ENCODE assay signal across 14 cellular contexts in genomic region chr18:48826806-48827205, GRCh38.
A peak's percentile ranks its signal among the peaks of the same experiment; 100 is the strongest.
DNase-seq lines count a peak whose midpoint lies in the region; ATAC-seq and TF ChIP-seq lines count a peak whose summit lies in the region.
"Had no signal": no experiment of that assay in that cellular context is flagged by ENCODE, and none has a peak within 500 bp of the region (broad histone marks: within the 10 kb centered on the region; RNA-seq: fewer than 3 reads in every experiment).

No MANE protein-coding gene starts in this region.

- ATAC-seq in lower lobe of right lung, result no peak
- ATAC-seq in GM21717 (IDR thresholded peaks at IDR 0.05; ENCODE audit: unreplicated experiment), result no peak
- no peak for ATAC-seq in HG03097 (IDR thresholded peaks at IDR 0.05; ENCODE audit: low FRiP score, unreplicated experiment)
- ATAC-seq in GM18505 (IDR thresholded peaks at IDR 0.05; ENCODE audit: unreplicated experiment), result no peak
- ATAC-seq: CD8-positive, alpha-beta T cell; stimulated activated naive CD8-positive, alpha-beta T cell treated with anti-CD3 and anti-CD28 coated beads, Interleukin-15, amount 100 ng/mL, for 72 hours had no signal

- peaks cover 37% of the 10 kb centered on the region for H3F3A ChIP-seq in smooth muscle cell (ENCODE audit: low read depth)

- H3K36me3 ChIP-seq in lower lobe of right lung (no peaks in the 10 kb centered on the region), smooth muscle cell (ENCODE audit: low read depth) (peaks cover 2% of the 10 kb centered on the region)

- no peaks in the 10 kb centered on the region for H3K9me3 ChIP-seq in lower lobe of right lung
- H3K9me3 ChIP-seq in smooth muscle cell (replicated peaks; ENCODE audit: low read depth), result no peaks in the 10 kb centered on the region
- H3K9me3 ChIP-seq: gastroesophageal sphincter had no signal

- H3K4me1 ChIP-seq in lower lobe of right lung (peaks cover 56% of the 10 kb centered on the region), smooth muscle cell (ENCODE audit: low read depth) (peaks cover 56% of the 10 kb centered on the region)

- intact Hi-C loops in lower lobe of right lung (cut with DNase I), result no loop called here

- H3K27ac Mint-ChIP-seq in HFFc6, result peak overlapping the region; percentile 99
- H3K27ac Mint-ChIP-seq: activated naive CD8-positive, alpha-beta T cell treated with anti-CD3 and anti-CD28 coated beads, Interleukin-2, amount 10 ng/mL, durations not matched to agents 7 days and 5 days; stimulated activated naive CD8-positive, alpha-beta T cell treated with anti-CD3 and anti-CD28 coated beads, Interleukin-15, amount 100 ng/mL, for 72 hours had no signal

- no peak overlapping the region; the same call in none of the 2 replicates for H3K4me3 Mint-ChIP-seq in HFFc6
- H3K4me3 Mint-ChIP-seq: activated naive CD8-positive, alpha-beta T cell treated with anti-CD3 and anti-CD28 coated beads, Interleukin-2, amount 10 ng/mL, durations not matched to agents 7 days and 5 days; CD8-positive, alpha-beta T cell; stimulated activated naive CD8-positive, alpha-beta T cell treated with anti-CD3 and anti-CD28 coated beads, Interleukin-15, amount 100 ng/mL, for 72 hours had no signal

- H3K9me3 Mint-ChIP-seq in HFFc6, result peaks cover 13% of the 10 kb centered on the region; the same call in 1 of the 2 replicates
- H3K9me3 Mint-ChIP-seq: CD8-positive, alpha-beta T cell had no signal

- no peaks in the 10 kb centered on the region for H4K20me1 ChIP-seq in smooth muscle cell (ENCODE audit: low read depth)

- TF ChIP-seq CTCF in HFFc6 (IDR thresholded peaks at IDR 0.05) (no peak), lower lobe of right lung (IDR thresholded peaks at IDR 0.05) (no peak), smooth muscle cell (IDR thresholded peaks at IDR 0.05; ENCODE audit: borderline replicate concordance, insufficient read depth, poor library complexity, severe bottlenecking) (no peak)

- peaks cover 18% of the 10 kb centered on the region for H3K27me3 Mint-ChIP-seq in HFFc6 (ENCODE audit: insufficient read depth)
- H3K27me3 Mint-ChIP-seq: activated naive CD8-positive, alpha-beta T cell treated with anti-CD3 and anti-CD28 coated beads, Interleukin-2, amount 10 ng/mL, durations not matched to agents 7 days and 5 days; stimulated activated naive CD8-positive, alpha-beta T cell treated with anti-CD3 and anti-CD28 coated beads, Interleukin-15, amount 100 ng/mL, for 72 hours had no signal

- H3K36me3 Mint-ChIP-seq in HFFc6 (ENCODE audit: low read depth), result peaks cover 53% of the 10 kb centered on the region
- H3K36me3 Mint-ChIP-seq: CD8-positive, alpha-beta T cell had no signal

- 58% methylated on average over 8 of the region's 8 CpGs for WGBS in smooth muscle cell (ENCODE audit: low lambda C conversion rate)

- peak overlapping the region; percentile 78 for H3K4me2 ChIP-seq in smooth muscle cell

- no peak for TF ChIP-seq POLR2A in GM18505 (IDR thresholded peaks at IDR 0.05; ENCODE audit: borderline replicate concordance, extremely low read depth, insufficient read depth, insufficient read length)

- no peak overlapping the region for H2AFZ ChIP-seq in smooth muscle cell (ENCODE audit: low read depth)

- peaks cover 75% of the 10 kb centered on the region for H3K4me1 Mint-ChIP-seq in HFFc6 (ENCODE audit: low read depth)

- H3K4me3 ChIP-seq in lower lobe of right lung (no peak overlapping the region), smooth muscle cell (no peak overlapping the region)

- H3K27me3 ChIP-seq in lower lobe of right lung (ENCODE audit: low read depth) (no peaks in the 10 kb centered on the region), smooth muscle cell (ENCODE audit: low read depth) (no peaks in the 10 kb centered on the region)
- H3K27me3 ChIP-seq: gastroesophageal sphincter had no signal

- DNase-seq in HFFc6 (no peak), caudate nucleus (lab: John Stamatoyannopoulos, UW) (no peak), lower lobe of right lung (peak; percentile 18), smooth muscle cell (lab: John Stamatoyannopoulos, UW; ENCODE audit: unreplicated experiment) (no peak), HCEC 1CT (no peak)
- DNase-seq: NCI-H226; stimulated activated CD4-positive, alpha-beta T cell treated with anti-CD3 and anti-CD28 coated beads, Interleukin-4, amount 100 ng/mL, for 24 hours had no signal

- peak overlapping the region; percentile 11 for H3K27ac ChIP-seq in caudate nucleus (ENCODE audit: low read depth, low read length)
- no peak overlapping the region for H3K27ac ChIP-seq in lower lobe of right lung
- H3K27ac ChIP-seq in smooth muscle cell (ENCODE audit: low read depth), result peak overlapping the region; percentile 92

- H3K9ac ChIP-seq in smooth muscle cell (ENCODE audit: low read depth), result peak overlapping the region; percentile 79

- peaks cover 34% of the 10 kb centered on the region for H3K79me2 ChIP-seq in smooth muscle cell (ENCODE audit: low read depth)
